In the genomic region with DNA sequence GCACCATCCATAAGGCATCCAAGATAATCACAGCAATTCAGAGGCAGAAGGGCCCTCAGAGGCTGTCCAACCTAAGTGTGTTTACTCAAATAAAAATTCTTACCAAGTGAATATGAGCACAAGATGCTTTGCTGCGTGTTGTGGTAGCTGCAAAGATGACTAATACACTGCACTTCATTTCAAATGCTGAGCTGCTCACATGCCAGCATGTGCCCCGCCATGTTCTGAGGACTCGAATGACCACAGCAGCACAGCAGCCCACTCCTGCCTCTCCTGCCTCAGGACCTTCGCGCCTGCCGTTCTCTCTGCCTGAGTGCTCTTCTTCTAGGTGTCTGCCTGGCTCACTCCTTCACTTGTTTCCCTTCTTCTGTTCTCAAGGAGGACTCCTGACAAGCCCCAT, we compare ENCODE assay signal across 12 cellular contexts.
A peak's percentile ranks its signal among the peaks of the same experiment; 100 is the strongest.
DNase-seq lines count a peak whose midpoint lies in the region; ATAC-seq lines count a peak whose summit lies in the region.
"Had no signal": no experiment of that assay in that cellular context is flagged by ENCODE, and none has a peak within 500 bp of the region (broad histone marks: within the 10 kb centered on the region; RNA-seq: fewer than 3 reads in every experiment).

No MANE protein-coding gene starts in this region.

- DNase-seq in activated T-cell treated with anti-CD3 and anti-CD28 coated beads, Interleukin-2, amount 50 U/mL, for 24 hours = peak; percentile 32
- DNase-seq in activated T-cell treated with anti-CD3 and anti-CD28 coated beads, Interleukin-2, amount 50 U/mL, for 1 hour = no peak
- DNase-seq in NCI-H226 = peak; percentile 24
- DNase-seq in central memory CD8-positive, alpha-beta T cell (ENCODE audit: low spot score in 2 of 2) = no peak
- DNase-seq in KBM-7 = no peak
- no peak for DNase-seq in NCI-H2196 (lab: John Stamatoyannopoulos, UW; ENCODE audit: unreplicated experiment)
- DNase-seq: activated CD4-positive, alpha-beta memory T cell treated with anti-CD3 and anti-CD28 coated beads, Interleukin-2, amount 10 ng/mL, durations not matched to agents 7 days and 5 days; NCI-H2029 treated with DMSO at 0.1 percent for 48 hours; NCI-H748 treated with DMSO at 0.1 percent for 48 hours; T-helper 2 cell had no signal

- H3K36me3 Mint-ChIP-seq in activated T-cell treated with anti-CD3 and anti-CD28 coated beads, Interleukin-2, amount 50 U/mL, for 24 hours (ENCODE audit: low read depth) = peaks cover 55% of the 10 kb centered on the region
- peaks cover 24% of the 10 kb centered on the region for H3K36me3 Mint-ChIP-seq in central memory CD8-positive, alpha-beta T cell (ENCODE audit: insufficient read depth)
- peaks cover 39% of the 10 kb centered on the region for H3K36me3 Mint-ChIP-seq in stimulated activated memory B cell treated with anti-CD40 and anti-IgM and Interleukin-4, amounts not matched to agents 10 μg/mL and 1 μg/mL and 100 μg/mL, for 72 hours

- peak overlapping the region; percentile 79 for H3K27ac Mint-ChIP-seq in activated T-cell treated with anti-CD3 and anti-CD28 coated beads, Interleukin-2, amount 50 U/mL, for 24 hours
- peak overlapping the region; percentile 33 for H3K27ac Mint-ChIP-seq in central memory CD8-positive, alpha-beta T cell (ENCODE audit: low read depth)
- H3K27ac Mint-ChIP-seq in stimulated activated memory B cell treated with anti-CD40 and anti-IgM and Interleukin-4, amounts not matched to agents 10 μg/mL and 1 μg/mL and 100 μg/mL, for 72 hours = peak overlapping the region; percentile 8
- H3K27ac Mint-ChIP-seq: activated CD4-positive, alpha-beta memory T cell treated with anti-CD3 and anti-CD28 coated beads, Interleukin-2, amount 10 ng/mL, durations not matched to agents 7 days and 5 days had no signal

- no peak for ATAC-seq in central memory CD8-positive, alpha-beta T cell (replicated peaks; ENCODE audit: extremely low read depth, poor library complexity, severe bottlenecking)
- ATAC-seq in stimulated activated memory B cell treated with anti-CD40 and anti-IgM and Interleukin-4, amounts not matched to agents 10 μg/mL and 1 μg/mL and 100 μg/mL, for 72 hours = no peak
- no peak for ATAC-seq in HG03135 (IDR thresholded peaks at IDR 0.05; ENCODE audit: unreplicated experiment)

- H3K9me3 Mint-ChIP-seq in activated T-cell treated with anti-CD3 and anti-CD28 coated beads, Interleukin-2, amount 50 U/mL, for 24 hours = peaks cover 11% of the 10 kb centered on the region
- H3K9me3 Mint-ChIP-seq in central memory CD8-positive, alpha-beta T cell = no peaks in the 10 kb centered on the region
- H3K9me3 Mint-ChIP-seq in stimulated activated memory B cell treated with anti-CD40 and anti-IgM and Interleukin-4, amounts not matched to agents 10 μg/mL and 1 μg/mL and 100 μg/mL, for 72 hours = no peaks in the 10 kb centered on the region

- no peak overlapping the region for H3K4me3 Mint-ChIP-seq in activated T-cell treated with anti-CD3 and anti-CD28 coated beads, Interleukin-2, amount 50 U/mL, for 24 hours
- no peak overlapping the region for H3K4me3 Mint-ChIP-seq in central memory CD8-positive, alpha-beta T cell
- no peak overlapping the region for H3K4me3 Mint-ChIP-seq in stimulated activated memory B cell treated with anti-CD40 and anti-IgM and Interleukin-4, amounts not matched to agents 10 μg/mL and 1 μg/mL and 100 μg/mL, for 72 hours
- H3K4me3 Mint-ChIP-seq: activated CD4-positive, alpha-beta memory T cell treated with anti-CD3 and anti-CD28 coated beads, Interleukin-2, amount 10 ng/mL, durations not matched to agents 7 days and 5 days had no signal

- H3K27me3 Mint-ChIP-seq in activated T-cell treated with anti-CD3 and anti-CD28 coated beads, Interleukin-2, amount 50 U/mL, for 24 hours = no peaks in the 10 kb centered on the region
- no peaks in the 10 kb centered on the region for H3K27me3 Mint-ChIP-seq in central memory CD8-positive, alpha-beta T cell
- no peaks in the 10 kb centered on the region for H3K27me3 Mint-ChIP-seq in stimulated activated memory B cell treated with anti-CD40 and anti-IgM and Interleukin-4, amounts not matched to agents 10 μg/mL and 1 μg/mL and 100 μg/mL, for 72 hours
- H3K27me3 Mint-ChIP-seq: activated CD4-positive, alpha-beta memory T cell treated with anti-CD3 and anti-CD28 coated beads, Interleukin-2, amount 10 ng/mL, durations not matched to agents 7 days and 5 days had no signal

- in situ Hi-C loops in KBM-7 (cut with MboI; ENCODE audit: low pct_unique_long_range_greater_than_20kb, low sequenced_read_pairs) = no loop called here

- H3K4me1 Mint-ChIP-seq in activated T-cell treated with anti-CD3 and anti-CD28 coated beads, Interleukin-2, amount 50 U/mL, for 24 hours (ENCODE audit: low read depth) = peaks cover 87% of the 10 kb centered on the region
- H3K4me1 Mint-ChIP-seq in central memory CD8-positive, alpha-beta T cell = peaks cover 89% of the 10 kb centered on the region
- peaks cover 63% of the 10 kb centered on the region for H3K4me1 Mint-ChIP-seq in stimulated activated memory B cell treated with anti-CD40 and anti-IgM and Interleukin-4, amounts not matched to agents 10 μg/mL and 1 μg/mL and 100 μg/mL, for 72 hours

Comparison
In these comparisons a context has a peak if more than half of its experiments do, and no peak if none do; other contexts are left out.
1. DNase-seq: peak in activated T-cell treated with anti-CD3 and anti-CD28 coated beads, Interleukin-2, amount 50 U/mL, for 24 hours (single experiment) and NCI-H226 (single experiment); none in activated T-cell treated with anti-CD3 and anti-CD28 coated beads, Interleukin-2, amount 50 U/mL, for 1 hour (single experiment), central memory CD8-positive, alpha-beta T cell (0 of 2), KBM-7 (single experiment) and NCI-H2196 (single experiment).
2. H3K27ac Mint-ChIP-seq: peak in every context shown above with its lines; median percentile 79 in activated T-cell treated with anti-CD3 and anti-CD28 coated beads, Interleukin-2, amount 50 U/mL, for 24 hours; 33 in central memory CD8-positive, alpha-beta T cell; 8 in stimulated activated memory B cell treated with anti-CD40 and anti-IgM and Interleukin-4, amounts not matched to agents 10 μg/mL and 1 μg/mL and 100 μg/mL, for 72 hours.